ENCODE assay signal across 9 cellular contexts in the genomic region with DNA sequence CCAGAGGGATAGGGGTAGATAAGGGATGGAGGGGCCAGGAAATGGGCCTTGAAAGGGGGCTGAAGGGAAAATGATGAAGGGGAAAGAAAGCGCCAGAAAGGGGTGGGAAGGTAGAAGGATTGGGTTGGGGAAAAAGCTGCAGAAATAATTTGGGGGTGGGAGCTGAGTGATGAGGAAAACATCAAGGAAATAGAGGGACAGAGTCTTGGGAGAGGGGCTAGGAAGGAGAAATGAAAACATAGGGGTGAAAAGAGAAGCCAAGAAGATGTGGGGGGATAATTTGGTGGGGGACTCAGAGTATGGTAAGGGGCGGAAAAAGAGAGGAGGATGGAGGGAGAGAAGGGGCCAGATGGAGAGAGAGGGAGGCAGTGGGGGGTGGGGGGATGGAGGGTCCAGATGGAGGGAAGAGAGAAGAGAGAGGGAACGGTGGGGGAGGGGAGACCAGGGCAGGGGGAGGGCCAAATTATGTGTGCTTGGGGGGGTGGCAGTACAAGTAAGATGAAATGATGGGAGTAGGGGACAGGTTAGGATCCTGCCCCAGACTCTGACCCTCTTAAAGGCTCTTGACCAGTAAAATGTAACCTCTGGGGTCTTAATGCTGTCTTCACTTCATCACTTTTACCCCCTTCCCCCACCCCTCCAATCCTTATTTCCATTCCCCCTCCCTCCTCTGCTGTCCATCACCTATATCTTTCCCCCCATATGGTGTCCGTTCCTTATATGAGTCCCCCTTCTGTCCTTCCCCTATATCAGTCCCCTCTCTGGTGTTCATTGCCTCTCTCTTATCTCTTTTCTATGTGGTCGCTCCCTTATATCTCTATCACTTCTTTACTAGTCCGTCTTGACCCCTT. TPM values are rescaled to one million over a fixed set of nuclear protein-coding genes. Genes with fewer than 3 reads are reported as not detected.
DNase-seq lines count a peak whose midpoint lies in the region; ATAC-seq, FAIRE-seq and TF ChIP-seq lines count a peak whose summit lies in the region.
"Had no signal": no experiment of that assay in that cellular context is flagged by ENCODE, and none has a peak within 500 bp of the region (broad histone marks: within the 10 kb centered on the region; RNA-seq: fewer than 3 reads in every experiment).

No MANE protein-coding gene starts in this region.

- peaks cover 30% of the 10 kb centered on the region for H3K23me2 ChIP-seq in H1 (ENCODE audit: low read depth, low read length)

- TF ChIP-seq POLR2A in H1 (IDR thresholded peaks at IDR 0.05; ENCODE audit: control extremely low read depth in 1 of 2, low read depth in 2 of 2, low read length in 2 of 2): no peak

- H3K14ac ChIP-seq in H1 (ENCODE audit: insufficient read length): no peak overlapping the region

- peak overlapping the region; percentile 67 to 89 for H3K4me2 ChIP-seq in H1 (ENCODE audit: insufficient read depth in 1 of 2, low read depth in 2 of 2, low read length in 2 of 2)

- no peak for DNase-seq in H7
- DNase-seq in NCI-H69 (lab: John Stamatoyannopoulos, UW): peak; percentile 69
- DNase-seq in H1 (ENCODE audit: low read depth in 1 of 2, low spot score in 2 of 2): no peak
- no peak for DNase-seq in urothelium cell line (ENCODE audit: low spot score)
- DNase-seq: KBM-7 had no signal

- H3K4me3 ChIP-seq in H7 (ENCODE audit: insufficient read depth, low read depth, low read length) (peak overlapping the region; percentile 40), H1 (ENCODE audit: extremely low read depth in 1 of 4, insufficient read depth in 2 of 4, low read depth in 3 of 4, low read length in 4 of 4) (peak overlapping the region; percentile 46 to 99 (median 60)), rectal smooth muscle tissue (ENCODE audit: low read length) (peak overlapping the region; percentile 29)
- H3K4me3 ChIP-seq: lung had no signal

- no peak overlapping the region for H2BK120ac ChIP-seq in H1 (replicated peaks; ENCODE audit: low read depth, low read length)

- no peak overlapping the region for H2BK15ac ChIP-seq in H1 (ENCODE audit: low read length)

- peak overlapping the region; percentile 82 for H4K91ac ChIP-seq in H1 (replicated peaks; ENCODE audit: insufficient read length, low read length)

- H4K5ac ChIP-seq in H1 (ENCODE audit: insufficient read length, low read depth, low read length): no peak overlapping the region

- peaks cover 5% of the 10 kb centered on the region; the same call in 1 of the 2 replicates for H3K79me1 ChIP-seq in H1 (ENCODE audit: low read depth, low read length)

- peak overlapping the region; percentile 60; the same call in 1 of the 2 replicates for H3K18ac ChIP-seq in H1 (ENCODE audit: extremely low read depth, low read length)

- no peak overlapping the region; the same call in 1 of the 2 replicates for H2BK5ac ChIP-seq in H1 (ENCODE audit: low read depth, low read length)

- H3K27me3 ChIP-seq in H7 (ENCODE audit: control insufficient read depth, insufficient read depth, low read length) (no peaks in the 10 kb centered on the region), H1 (replicated peaks in 1 of 4; ENCODE audit: control insufficient read depth in 3 of 4, extremely low read depth in 1 of 4, insufficient read depth in 3 of 4, low read length in 3 of 4) (no peaks in the 10 kb centered on the region), rectal smooth muscle tissue (ENCODE audit: control insufficient read depth, insufficient read depth, low read length) (no peaks in the 10 kb centered on the region)

- H3K4ac ChIP-seq in H1 (replicated peaks; ENCODE audit: insufficient read length, low read depth, low read length): peak overlapping the region; percentile 27

- H3K79me2 ChIP-seq in H1 (ENCODE audit: control insufficient read depth in 1 of 2, insufficient read depth in 2 of 2, low read length in 2 of 2): peaks cover 19 to 58% of the 10 kb centered on the region in 2 experiments

- no peak overlapping the region for H4K8ac ChIP-seq in H1 (ENCODE audit: extremely low read depth, insufficient read depth, low read length)

- H4K20me1 ChIP-seq in H1 (replicated peaks in 1 of 2; ENCODE audit: control insufficient read depth in 1 of 2, insufficient read depth in 2 of 2, low read length in 2 of 2): peaks cover under 1 to 8% of the 10 kb centered on the region in 2 experiments

- WGBS in H1 (ENCODE audit: extremely low coverage in 1 of 2, insufficient coverage in 1 of 2, insufficient read length in 1 of 2, insufficient replicate concordance in 2 of 2, low coverage in 1 of 2, low lambda C conversion rate in 2 of 2, missing lambda C conversion rate in 1 of 2), 2 experiments: 84% methylated on average over 3 of the region's 6 CpGs; no CpG with 5 or more reads in 1 of the 2 experiments

- H3K36me3 ChIP-seq in H7 (replicated peaks; ENCODE audit: control insufficient read depth, insufficient read depth, low read length): peaks cover 8% of the 10 kb centered on the region
- H3K36me3 ChIP-seq in H1 (ENCODE audit: control insufficient read depth in 2 of 4, insufficient read depth in 4 of 4, low read length in 3 of 4): peaks cover under 1 to 19% (median 13%) of the 10 kb centered on the region in 4 experiments; a peak in 6 of 8 replicates
- H3K36me3 ChIP-seq in rectal smooth muscle tissue (ENCODE audit: control insufficient read depth, insufficient read depth, low read length): peaks cover 4% of the 10 kb centered on the region

- H3K27ac ChIP-seq in H1 (ENCODE audit: low read depth, low read length) (peak overlapping the region; percentile 54; the same call in 1 of the 2 replicates), rectal smooth muscle tissue (ENCODE audit: low read depth, low read length) (peak overlapping the region; percentile 26)

- H3K9ac ChIP-seq in H1 (replicated peaks in 1 of 4; ENCODE audit: extremely low read depth in 1 of 4, low read depth in 3 of 4, low read length in 3 of 4) (peak overlapping the region in 3 of 4 experiments; percentile 9 to 79 (median 37); a peak in 4 of 7 replicates), rectal smooth muscle tissue (ENCODE audit: low read length) (no peak overlapping the region)

- H3K56ac ChIP-seq in H1 (replicated peaks; ENCODE audit: insufficient read length, low read depth, low read length): peak overlapping the region; percentile 44

- ATAC-seq in GM18867 (IDR thresholded peaks at IDR 0.05; ENCODE audit: unreplicated experiment) (no peak), HG03439 (IDR thresholded peaks at IDR 0.05; ENCODE audit: unreplicated experiment) (no peak)

- TF ChIP-seq RAD21 in H1 (IDR thresholded peaks at IDR 0.05 in 1 of 2, conservative IDR thresholded peaks at IDR 0.05 in 1 of 2; ENCODE audit: low read depth in 2 of 2, low read length in 2 of 2): no peak

- no peak for FAIRE-seq in H1 (lab: Jason Lieb, UNC)
- FAIRE-seq in urothelium cell line (lab: Jason Lieb, UNC): no peak

- H3K4me1 ChIP-seq in H1 (replicated peaks in 1 of 4; ENCODE audit: control insufficient read depth in 3 of 4, insufficient read depth in 4 of 4, low read length in 3 of 4): peaks cover 8 to 36% (median 15%) of the 10 kb centered on the region in 4 experiments
- H3K4me1 ChIP-seq in rectal smooth muscle tissue (ENCODE audit: control insufficient read depth, insufficient read depth, low read length): peaks cover 31% of the 10 kb centered on the region

- POLR2A ChIA-PET in H1 (lab: Charles Lee; ENCODE audit: partially characterized antibody): interaction anchor here (0.6 to 4.4 kb wide), 6 partner anchors 11 to 173 kb away, joined by 3 to 82 read pairs (median 3); no protein-coding TSS in a partner anchor

- CTCF ChIA-PET in H1 (lab: Charles Lee; ENCODE audit: partially characterized antibody): interaction anchor here (0.6 kb wide), 1 partner anchor 12 kb away, joined by 3 read pairs; no protein-coding TSS in a partner anchor

- H3K9me3 ChIP-seq in H1 (ENCODE audit: insufficient read depth in 2 of 2, low read depth in 1 of 2, low read length in 1 of 2): no peaks in the 10 kb centered on the region

- no peak overlapping the region for H2BK20ac ChIP-seq in H1 (ENCODE audit: low read length)

- no peak overlapping the region for H2BK12ac ChIP-seq in H1 (ENCODE audit: low read depth, low read length)

- H2AK5ac ChIP-seq in H1 (ENCODE audit: low read depth, low read length): 0 out of 2 replicates have a peak overlapping the region, but pooled peaks have one; percentile 29

- TF ChIP-seq CTCF in H1 (IDR thresholded peaks at IDR 0.05; ENCODE audit: control extremely low read depth in 1 of 3, insufficient read depth in 1 of 3, low read depth in 1 of 3, low read length in 3 of 3): no peak

- TF ChIP-seq EP300 in H1 (IDR thresholded peaks at IDR 0.05; ENCODE audit: borderline replicate concordance in 1 of 2, low read depth in 2 of 2, low read length in 2 of 2): no peak

- no peak overlapping the region for H3K23ac ChIP-seq in H1 (ENCODE audit: insufficient read length)

- no peak overlapping the region for H2AFZ ChIP-seq in H1 (ENCODE audit: low read length)

RNA-seq across cellular contexts. Expression of gene SYNGAP1, which starts 0.9 kb away (rescaled TPM):
- total RNA-seq in H7 (2014; rRNA removed; shearing (Covaris generic)): 8.3 and 13.4 TPM in 2 replicates
- total RNA-seq in H1 (2021; fragmentation: NEBNext Ultra II Directional; extraction: Animal tissue kit (Norgen Biotek cat#: 25700)): 101 and 109 TPM in 2 replicates
- 31.0 and 66.9 TPM in 2 replicates for polyA plus RNA-seq in H1 (2011; rRNA removed)
- 35.6 TPM for polyA plus RNA-seq in H1 (2011; cell fraction: cytosol; rRNA removed)
- 445 TPM for polyA plus RNA-seq in H1 (2011; cell fraction: nucleus; rRNA removed)
- 130 to 242 TPM (median 155 TPM) in 4 replicates for polyA plus RNA-seq in H1 (2012, experiment 1 of 2)
- polyA plus RNA-seq in H1 (2012, experiment 2 of 2): 34.0 TPM
- 54.0 TPM for polyA plus RNA-seq in H1 (2013, experiment 1 of 2)
- 61.4 TPM for polyA plus RNA-seq in H1 (2013, experiment 2 of 2)
- 34.2 and 41.9 TPM in 2 replicates for polyA minus RNA-seq in H1 (2011; rRNA and poly(A)+ RNA removed)
- 25.0 TPM for polyA minus RNA-seq in H1 (2011; cell fraction: cytosol; rRNA and poly(A)+ RNA removed)
- polyA minus RNA-seq in H1 (2011; cell fraction: nucleus; rRNA and poly(A)+ RNA removed): 79.5 TPM

RNA-seq across cellular contexts. Expression of gene CUTA, which starts 2.8 kb away (rescaled TPM):
- 168 and 188 TPM in 2 replicates for total RNA-seq in H7 (2014; rRNA removed; shearing (Covaris generic))
- total RNA-seq in H1 (2021; fragmentation: NEBNext Ultra II Directional; extraction: Animal tissue kit (Norgen Biotek cat#: 25700)): 297 and 315 TPM in 2 replicates
- polyA plus RNA-seq in H1 (2011; rRNA removed): 460 and 671 TPM in 2 replicates
- 337 TPM for polyA plus RNA-seq in H1 (2011; cell fraction: cytosol; rRNA removed)
- polyA plus RNA-seq in H1 (2011; cell fraction: nucleus; rRNA removed): 468 TPM
- polyA plus RNA-seq in H1 (2012, experiment 1 of 2): 398 to 459 TPM (median 420 TPM) in 4 replicates
- 679 TPM for polyA plus RNA-seq in H1 (2012, experiment 2 of 2)
- 486 TPM for polyA plus RNA-seq in H1 (2013, experiment 1 of 2)
- polyA plus RNA-seq in H1 (2013, experiment 2 of 2): 464 TPM
- polyA minus RNA-seq in H1 (2011; rRNA and poly(A)+ RNA removed): 124 and 127 TPM in 2 replicates
- 103 TPM for polyA minus RNA-seq in H1 (2011; cell fraction: cytosol; rRNA and poly(A)+ RNA removed)
- polyA minus RNA-seq in H1 (2011; cell fraction: nucleus; rRNA and poly(A)+ RNA removed): 92.0 TPM

RNA-seq across cellular contexts. Expression of gene PHF1, which starts 9.9 kb away (rescaled TPM):
- 38.3 and 41.9 TPM in 2 replicates for total RNA-seq in H7 (2014; rRNA removed; shearing (Covaris generic))
- total RNA-seq in H1 (2021; fragmentation: NEBNext Ultra II Directional; extraction: Animal tissue kit (Norgen Biotek cat#: 25700)): 45.4 and 47.3 TPM in 2 replicates
- polyA plus RNA-seq in H1 (2011; rRNA removed): 78.6 and 109 TPM in 2 replicates
- 65.5 TPM for polyA plus RNA-seq in H1 (2011; cell fraction: cytosol; rRNA removed)
- 507 TPM for polyA plus RNA-seq in H1 (2011; cell fraction: nucleus; rRNA removed)
- 56.3 to 75.9 TPM (median 63.4 TPM) in 4 replicates for polyA plus RNA-seq in H1 (2012, experiment 1 of 2)
- polyA plus RNA-seq in H1 (2012, experiment 2 of 2): 55.0 TPM
- 46.2 TPM for polyA plus RNA-seq in H1 (2013, experiment 1 of 2)
- 40.2 TPM for polyA plus RNA-seq in H1 (2013, experiment 2 of 2)
- polyA minus RNA-seq in H1 (2011; rRNA and poly(A)+ RNA removed): 17.8 and 27.1 TPM in 2 replicates
- polyA minus RNA-seq in H1 (2011; cell fraction: cytosol; rRNA and poly(A)+ RNA removed): 11.4 TPM
- 27.5 TPM for polyA minus RNA-seq in H1 (2011; cell fraction: nucleus; rRNA and poly(A)+ RNA removed)

RNA-seq across cellular contexts. Expression of gene KIFC1, which starts 29.1 kb away (rescaled TPM):
- 101 and 113 TPM in 2 replicates for total RNA-seq in H7 (2014; rRNA removed; shearing (Covaris generic))
- total RNA-seq in H1 (2021; fragmentation: NEBNext Ultra II Directional; extraction: Animal tissue kit (Norgen Biotek cat#: 25700)): 64.3 and 69.3 TPM in 2 replicates
- 46.6 and 60.9 TPM in 2 replicates for polyA plus RNA-seq in H1 (2011; rRNA removed)
- 68.7 TPM for polyA plus RNA-seq in H1 (2011; cell fraction: cytosol; rRNA removed)
- 85.7 TPM for polyA plus RNA-seq in H1 (2011; cell fraction: nucleus; rRNA removed)
- 57.7 to 66.0 TPM (median 62.9 TPM) in 4 replicates for polyA plus RNA-seq in H1 (2012, experiment 1 of 2)
- 42.3 TPM for polyA plus RNA-seq in H1 (2012, experiment 2 of 2)
- 45.5 TPM for polyA plus RNA-seq in H1 (2013, experiment 1 of 2)
- polyA plus RNA-seq in H1 (2013, experiment 2 of 2): 44.5 TPM
- 47.9 and 58.8 TPM in 2 replicates for polyA minus RNA-seq in H1 (2011; rRNA and poly(A)+ RNA removed)
- 40.5 TPM for polyA minus RNA-seq in H1 (2011; cell fraction: cytosol; rRNA and poly(A)+ RNA removed)
- polyA minus RNA-seq in H1 (2011; cell fraction: nucleus; rRNA and poly(A)+ RNA removed): 41.0 TPM

RNA-seq across cellular contexts. Expression of gene ZBTB9, which starts 33.7 kb away (rescaled TPM):
- 15.5 and 16.4 TPM in 2 replicates for total RNA-seq in H7 (2014; rRNA removed; shearing (Covaris generic))
- total RNA-seq in H1 (2021; fragmentation: NEBNext Ultra II Directional; extraction: Animal tissue kit (Norgen Biotek cat#: 25700)): 20.2 and 25.0 TPM in 2 replicates
- polyA plus RNA-seq in H1 (2011; rRNA removed): 15.1 and 16.9 TPM in 2 replicates
- 17.9 TPM for polyA plus RNA-seq in H1 (2011; cell fraction: cytosol; rRNA removed)
- polyA plus RNA-seq in H1 (2011; cell fraction: nucleus; rRNA removed): 54.7 TPM
- polyA plus RNA-seq in H1 (2012, experiment 1 of 2): 28.1 to 36.7 TPM (median 31.7 TPM) in 4 replicates
- polyA plus RNA-seq in H1 (2012, experiment 2 of 2): 23.3 TPM
- polyA plus RNA-seq in H1 (2013, experiment 1 of 2): 12.5 TPM
- 13.7 TPM for polyA plus RNA-seq in H1 (2013, experiment 2 of 2)
- polyA minus RNA-seq in H1 (2011; rRNA and poly(A)+ RNA removed): 24.1 and 24.3 TPM in 2 replicates
- polyA minus RNA-seq in H1 (2011; cell fraction: cytosol; rRNA and poly(A)+ RNA removed): 17.0 TPM
- polyA minus RNA-seq in H1 (2011; cell fraction: nucleus; rRNA and poly(A)+ RNA removed): 9.4 TPM
